In the genomic region with DNA sequence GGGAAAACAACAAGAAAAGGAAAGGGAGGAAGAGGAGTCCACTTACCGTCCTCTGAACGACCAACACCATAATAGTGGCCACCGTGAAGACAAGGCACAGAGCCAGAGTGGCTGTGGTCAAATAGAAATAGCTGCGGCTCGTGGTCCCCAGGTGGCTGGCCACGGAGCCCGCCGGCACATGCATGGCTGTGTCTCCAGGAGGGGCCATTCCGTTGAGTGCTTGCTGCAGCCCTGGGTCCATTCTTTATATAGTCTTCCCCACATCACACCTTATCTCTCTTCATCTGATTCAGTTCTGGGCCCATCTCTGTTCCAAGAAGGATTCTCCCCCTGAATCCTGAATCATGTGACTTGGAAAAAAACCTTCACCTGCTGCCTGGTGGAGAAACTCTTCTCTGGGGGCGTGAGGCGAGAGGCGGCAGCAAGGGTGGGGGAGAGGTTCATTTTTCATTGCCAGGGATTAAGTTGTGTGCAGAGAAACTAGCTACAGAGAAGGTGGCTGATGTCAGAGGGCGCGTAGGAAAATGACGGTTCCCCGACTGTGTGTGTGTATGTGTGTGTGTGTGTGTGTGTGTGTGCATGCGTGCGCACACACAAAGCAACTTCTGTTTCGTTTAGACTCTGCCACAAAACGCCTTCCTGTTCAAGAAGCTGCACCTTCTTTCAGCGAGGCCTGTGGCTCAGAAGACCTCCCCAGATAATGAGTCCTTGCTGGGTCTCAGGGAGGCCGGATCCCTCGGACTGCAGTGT, we compare ENCODE assay signal across 10 cellular contexts. TPM values are rescaled to one million over a fixed set of nuclear protein-coding genes. Genes with fewer than 3 reads are reported as not detected.
DNase-seq lines count a peak whose midpoint lies in the region; TF ChIP-seq lines count a peak whose summit lies in the region.
"Had no signal": no experiment of that assay in that cellular context is flagged by ENCODE, and none has a peak within 500 bp of the region (broad histone marks: within the 10 kb centered on the region; RNA-seq: fewer than 3 reads in every experiment).

A gene with protein sequence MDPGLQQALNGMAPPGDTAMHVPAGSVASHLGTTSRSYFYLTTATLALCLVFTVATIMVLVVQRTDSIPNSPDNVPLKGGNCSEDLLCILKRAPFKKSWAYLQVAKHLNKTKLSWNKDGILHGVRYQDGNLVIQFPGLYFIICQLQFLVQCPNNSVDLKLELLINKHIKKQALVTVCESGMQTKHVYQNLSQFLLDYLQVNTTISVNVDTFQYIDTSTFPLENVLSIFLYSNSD (minus strand): TSS at position 529 of the 750 bp plus-strand sequence. CDS start 288 bp downstream, at position 241.

- no peaks in the 10 kb centered on the region for H3K27me3 ChIP-seq in CD8-positive, alpha-beta memory T cell (ENCODE audit: insufficient read depth, low read length, poor library complexity, severe bottlenecking)
- H3K27me3 ChIP-seq in OCI-LY3 (ENCODE audit: low read depth, low read length) = peaks cover 77% of the 10 kb centered on the region
- peaks cover 2% of the 10 kb centered on the region for H3K27me3 ChIP-seq in mesendoderm (ENCODE audit: insufficient read depth, low read length, poor library complexity)
- H3K27me3 ChIP-seq: SJSA1 had no signal

- peaks cover 4 to 28% (median 4%) of the 10 kb centered on the region in 3 donors for H3K36me3 Mint-ChIP-seq in CD8-positive, alpha-beta memory T cell
- no peaks in the 10 kb centered on the region for H3K36me3 Mint-ChIP-seq in neural crest cell (ENCODE audit: low read depth)

- no peaks in the 10 kb centered on the region for H3K36me3 ChIP-seq in CD8-positive, alpha-beta memory T cell (ENCODE audit: insufficient read depth, low read length)
- no peaks in the 10 kb centered on the region for H3K36me3 ChIP-seq in OCI-LY3 (replicated peaks; ENCODE audit: low read depth, low read length)
- no peaks in the 10 kb centered on the region for H3K36me3 ChIP-seq in mesendoderm (ENCODE audit: control insufficient read depth, insufficient read depth, low read length)
- H3K36me3 ChIP-seq: SJSA1 had no signal

- TF ChIP-seq CTCF in OCI-LY3 (IDR thresholded peaks at IDR 0.05; ENCODE audit: low read depth, low read length) = no peak
- TF ChIP-seq CTCF in neural crest cell (conservative IDR thresholded peaks at IDR 0.05) = no peak

- DNase-seq in CD8-positive, alpha-beta memory T cell = peak; percentile 54 to 91 (median 79)
- DNase-seq in activated gamma-delta T cell treated with anti-CD3 and anti-CD28 coated beads, Interleukin-2, amount 50 U/mL, for 16 hours (ENCODE audit: low read depth) = peak; percentile 72
- DNase-seq in neural crest cell (ENCODE audit: low read depth, low spot score) (peak; percentile 4), posterior vena cava (ENCODE audit: low spot score) (no peak), DMS53 treated with DMSO at 0.1 percent for 48 hours (lab: John Stamatoyannopoulos, UW; ENCODE audit: unreplicated experiment) (no peak), ureter (ENCODE audit: low spot score) (no peak), mesendoderm (no peak)

- H4K5ac ChIP-seq in mesendoderm (ENCODE audit: low read length) = no peak within 1 kb of the TSS

- POLR2A ChIA-PET in CD8-positive, alpha-beta memory T cell (lab: Charles Lee) = interaction anchor here (0.6 to 2.9 kb wide), 8 partner anchors 9 to 1655 kb away, joined by 3 to 15 read pairs (median 4); a partner anchor contains a TSS

- no peaks in the 10 kb centered on the region for H3K79me1 ChIP-seq in mesendoderm (ENCODE audit: low read length)

- H3K4me2 ChIP-seq in OCI-LY3 (ENCODE audit: low read length) (peak within 1 kb of the TSS; percentile 58), mesendoderm (ENCODE audit: low read length) (no peak within 1 kb of the TSS)

- no peak within 1 kb of the TSS for H3K23ac ChIP-seq in mesendoderm (ENCODE audit: low read length)

- peak within 1 kb of the TSS; percentile 89 for H3K4me3 ChIP-seq in CD8-positive, alpha-beta memory T cell (ENCODE audit: low read length)
- peak within 1 kb of the TSS; percentile 36 for H3K4me3 ChIP-seq in OCI-LY3 (ENCODE audit: low read length)
- H3K4me3 ChIP-seq in mesendoderm (ENCODE audit: low read length) = no peak within 1 kb of the TSS
- H3K4me3 ChIP-seq: SJSA1 had no signal

- no peaks in the 10 kb centered on the region for H4K20me1 ChIP-seq in OCI-LY3 (ENCODE audit: insufficient read depth, low read length)

- CTCF ChIA-PET in CD8-positive, alpha-beta memory T cell (lab: Charles Lee) = interaction anchor here (1.1 to 6.7 kb wide), 9 partner anchors 9 to 211 kb away, joined by 3 to 66 read pairs (median 6); no protein-coding TSS in a partner anchor

- peak within 1 kb of the TSS; percentile 89 to 98 (median 97) for H3K4me3 Mint-ChIP-seq in CD8-positive, alpha-beta memory T cell
- no peak within 1 kb of the TSS for H3K4me3 Mint-ChIP-seq in neural crest cell

- H2BK120ac ChIP-seq in mesendoderm (ENCODE audit: low read depth, low read length) = no peak within 1 kb of the TSS

- H2BK15ac ChIP-seq in mesendoderm (replicated peaks; ENCODE audit: low read depth) = no peak within 1 kb of the TSS

- H2AK5ac ChIP-seq in mesendoderm (ENCODE audit: low read length) = no peak within 1 kb of the TSS

- H3K9ac ChIP-seq in OCI-LY3 (ENCODE audit: low read length) (no peak within 1 kb of the TSS), mesendoderm (ENCODE audit: low read length) (no peak within 1 kb of the TSS)

- H3K27ac Mint-ChIP-seq in CD8-positive, alpha-beta memory T cell = peak within 1 kb of the TSS; percentile 86 to 99 (median 98)
- peak within 1 kb of the TSS; percentile 53 for H3K27ac Mint-ChIP-seq in neural crest cell (ENCODE audit: unreplicated experiment)

- H2AFZ ChIP-seq in OCI-LY3 (ENCODE audit: low read depth, low read length) = no peak within 1 kb of the TSS

- peak within 1 kb of the TSS; percentile 60 for H3K27ac ChIP-seq in CD8-positive, alpha-beta memory T cell (ENCODE audit: low read depth, low read length)
- H3K27ac ChIP-seq in OCI-LY3 (ENCODE audit: low read length) = no peak within 1 kb of the TSS
- no peak within 1 kb of the TSS for H3K27ac ChIP-seq in mesendoderm (ENCODE audit: low read depth, low read length)
- H3K27ac ChIP-seq: SJSA1 had no signal

- H3K27me3 Mint-ChIP-seq in CD8-positive, alpha-beta memory T cell = peaks cover 0 to 3% of the 10 kb centered on the region in 2 donors
- H3K27me3 Mint-ChIP-seq in neural crest cell (ENCODE audit: low read depth) = peaks cover 43% of the 10 kb centered on the region

- H4K8ac ChIP-seq in mesendoderm (ENCODE audit: low read depth, low read length) = no peak within 1 kb of the TSS

- H3K18ac ChIP-seq in mesendoderm (ENCODE audit: low read length) = no peak within 1 kb of the TSS

- no peaks in the 10 kb centered on the region for H3K79me2 ChIP-seq in OCI-LY3 (ENCODE audit: low read length)
- no peaks in the 10 kb centered on the region for H3K79me2 ChIP-seq in mesendoderm (ENCODE audit: control insufficient read depth, insufficient read depth, low read length)

- WGBS in mesendoderm (ENCODE audit: extremely low coverage, insufficient coverage, low lambda C conversion rate) = no CpG with 5 or more reads among the region's 23 CpGs

- H3K4me1 ChIP-seq in CD8-positive, alpha-beta memory T cell (ENCODE audit: insufficient read depth, low read length) = peaks cover 36% of the 10 kb centered on the region
- H3K4me1 ChIP-seq in OCI-LY3 (ENCODE audit: low read length) (peaks cover 10% of the 10 kb centered on the region), mesendoderm (ENCODE audit: control insufficient read depth, low read depth, low read length) (peaks cover 2% of the 10 kb centered on the region)
- H3K4me1 ChIP-seq: SJSA1 had no signal

- no peaks in the 10 kb centered on the region for H3K9me3 Mint-ChIP-seq in CD8-positive, alpha-beta memory T cell
- no peaks in the 10 kb centered on the region for H3K9me3 Mint-ChIP-seq in neural crest cell

- no peak within 1 kb of the TSS for H3K4ac ChIP-seq in mesendoderm (ENCODE audit: low read depth, low read length)

- H3K9me3 ChIP-seq in CD8-positive, alpha-beta memory T cell (ENCODE audit: low read length) = no peaks in the 10 kb centered on the region
- H3K9me3 ChIP-seq in OCI-LY3 (ENCODE audit: insufficient read depth, low read length) = no peaks in the 10 kb centered on the region
- H3K9me3 ChIP-seq: SJSA1 had no signal

- peaks cover 38 to 55% (median 51%) of the 10 kb centered on the region in 3 donors for H3K4me1 Mint-ChIP-seq in CD8-positive, alpha-beta memory T cell
- peaks cover 11% of the 10 kb centered on the region for H3K4me1 Mint-ChIP-seq in neural crest cell

- intact Hi-C loops in posterior vena cava (cut with DNase I) = no loop called here

- H2BK5ac ChIP-seq in mesendoderm (ENCODE audit: low read length) = no peak within 1 kb of the TSS

- no peak within 1 kb of the TSS for H3K56ac ChIP-seq in mesendoderm (ENCODE audit: low read length)

RNA-seq across cellular contexts. Expression of the gene that starts here (rescaled TPM):
- total RNA-seq in CD8-positive, alpha-beta memory T cell = 10 to 100 TPM; 72.6 to 73.2 TPM
- polyA plus RNA-seq in CD8-positive, alpha-beta memory T cell = 83.6 TPM
- not detected in 2 replicates for total RNA-seq in neural crest cell
- total RNA-seq in posterior vena cava = 1 to 10 TPM; 2.9 to 3.0 TPM
- total RNA-seq in ureter = 1.5 TPM
- not detected for polyA plus RNA-seq in mesendoderm (2013, experiment 1 of 2)
- polyA plus RNA-seq in mesendoderm (2013, experiment 2 of 2) = not detected
- total RNA-seq: SJSA1 had no signal
- polyA plus RNA-seq: neural cell had no signal

Comparison
In these comparisons a context has a peak if more than half of its experiments do, and no peak if none do; other contexts are left out.
1. RNA of the gene that starts here (total RNA-seq): 72.6 to 73.2 TPM in CD8-positive, alpha-beta memory T cell; 2.9 to 3.0 TPM in posterior vena cava, 1.5 TPM in ureter (single experiment) and not detected in neural crest cell; every median in the first group is over 10 times any median in the second.
2. Peak in DNase-seq in neural crest cell; RNA of the gene not detected or under 1 TPM.
3. DNase-seq: peak in CD8-positive, alpha-beta memory T cell (5 of 5) and activated gamma-delta T cell treated with anti-CD3 and anti-CD28 coated beads, Interleukin-2, amount 50 U/mL, for 16 hours (single experiment); none in posterior vena cava (single experiment), DMS53 treated with DMSO at 0.1 percent for 48 hours (single experiment), ureter (single experiment) and mesendoderm (single experiment).